In the genomic region with DNA sequence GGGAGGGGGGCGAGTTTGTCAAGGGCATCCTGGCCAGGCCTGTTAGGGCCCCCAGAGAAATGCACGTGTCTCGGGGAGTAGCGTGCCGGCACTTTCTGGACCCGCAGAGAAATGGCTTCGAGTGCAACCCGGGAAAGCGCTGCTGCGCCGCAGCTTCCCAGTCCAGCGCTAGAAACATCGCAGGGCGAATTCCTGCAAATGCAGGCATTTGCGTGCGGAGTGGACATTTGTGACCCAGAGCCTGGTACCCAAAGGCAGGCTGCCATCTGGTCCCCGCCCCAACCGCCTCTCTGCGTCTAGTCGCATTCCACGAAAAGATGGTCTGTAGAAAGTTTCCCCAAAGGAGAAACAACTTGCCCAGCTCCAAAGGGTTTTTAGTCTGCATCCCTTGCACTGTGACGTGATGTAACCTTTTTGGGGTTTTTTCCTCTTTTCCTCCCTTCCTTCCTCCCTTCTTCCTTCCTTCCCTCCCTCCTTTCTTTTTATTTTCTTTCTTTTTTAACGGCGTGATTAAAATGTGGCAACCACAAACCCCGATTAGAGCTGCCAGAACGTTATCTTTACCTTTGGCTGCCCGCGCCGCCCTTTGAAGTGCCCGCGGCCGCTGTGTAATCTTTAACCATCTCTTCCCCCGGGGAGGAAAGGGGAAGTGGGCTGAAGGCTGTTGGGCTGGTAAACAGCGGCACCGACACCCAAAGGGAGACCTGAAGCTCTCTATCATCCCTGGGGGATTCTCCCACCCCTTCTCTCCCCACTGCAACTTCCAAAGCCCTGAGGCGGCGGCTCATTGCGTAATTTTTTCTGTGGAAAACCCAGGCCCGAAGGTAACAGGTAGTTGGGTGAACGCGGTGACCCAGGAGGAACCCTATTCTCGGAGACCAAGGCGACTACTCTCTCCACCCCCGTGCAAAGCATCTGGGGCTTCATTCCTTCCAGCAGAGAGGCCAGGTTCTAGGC, we compare ENCODE assay signal across 1 cellular context.
TF ChIP-seq lines count a peak whose summit lies in the region.

No MANE protein-coding gene starts in this region.

TF ChIP-seq in HepG2, 621 proteins besides CTCF, POLR2A, EP300 and RAD21 (continued from another document and continues in another):
- TF ChIP-seq, protein P1, sequence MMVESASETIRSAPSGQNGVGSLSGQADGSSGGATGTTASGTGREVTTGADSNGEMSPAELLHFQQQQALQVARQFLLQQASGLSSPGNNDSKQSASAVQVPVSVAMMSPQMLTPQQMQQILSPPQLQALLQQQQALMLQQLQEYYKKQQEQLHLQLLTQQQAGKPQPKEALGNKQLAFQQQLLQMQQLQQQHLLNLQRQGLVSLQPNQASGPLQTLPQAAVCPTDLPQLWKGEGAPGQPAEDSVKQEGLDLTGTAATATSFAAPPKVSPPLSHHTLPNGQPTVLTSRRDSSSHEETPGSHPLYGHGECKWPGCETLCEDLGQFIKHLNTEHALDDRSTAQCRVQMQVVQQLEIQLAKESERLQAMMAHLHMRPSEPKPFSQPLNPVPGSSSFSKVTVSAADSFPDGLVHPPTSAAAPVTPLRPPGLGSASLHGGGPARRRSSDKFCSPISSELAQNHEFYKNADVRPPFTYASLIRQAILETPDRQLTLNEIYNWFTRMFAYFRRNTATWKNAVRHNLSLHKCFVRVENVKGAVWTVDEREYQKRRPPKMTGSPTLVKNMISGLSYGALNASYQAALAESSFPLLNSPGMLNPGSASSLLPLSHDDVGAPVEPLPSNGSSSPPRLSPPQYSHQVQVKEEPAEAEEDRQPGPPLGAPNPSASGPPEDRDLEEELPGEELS (CRISPR knock-in tag; IDR thresholded peaks at IDR 0.05) = peak; percentile 97
- TF ChIP-seq ZFP36L1 (CRISPR knock-in tag; IDR thresholded peaks at IDR 0.05) (no peak), ZNF770 (CRISPR knock-in tag; IDR thresholded peaks at IDR 0.05) (peak; percentile 39; the same call in 1 of the 2 replicates), PHF20 (CRISPR knock-in tag; IDR thresholded peaks at IDR 0.05) (no peak), BRCA1 (CRISPR knock-in tag; IDR thresholded peaks at IDR 0.05) (no peak), HNRNPLL (IDR thresholded peaks at IDR 0.05; ENCODE audit: low read depth, low read length, poor library complexity, severe bottlenecking) (peak; percentile 47), SP5 (CRISPR knock-in tag; IDR thresholded peaks at IDR 0.05; ENCODE audit: borderline replicate concordance, low read depth) (peak; percentile 85), ZBTB7A (CRISPR knock-in tag; IDR thresholded peaks at IDR 0.05) (0 out of 2 replicates have a peak, but pooled peaks have one; percentile 48), DNMT1 (CRISPR knock-in tag; IDR thresholded peaks at IDR 0.05) (no peak; the same call in 1 of the 2 replicates), NR1H2 (CRISPR knock-in tag; IDR thresholded peaks at IDR 0.05; ENCODE audit: borderline replicate concordance, low read depth) (no peak), JUND (CRISPR knock-in tag; IDR thresholded peaks at IDR 0.05) (peak; percentile 78; the same call in 1 of the 2 replicates), ZNF580 (CRISPR knock-in tag; IDR thresholded peaks at IDR 0.05; ENCODE audit: borderline replicate concordance, low read depth) (peak; percentile 66; the same call in 1 of the 2 replicates), SAP130 (CRISPR knock-in tag; IDR thresholded peaks at IDR 0.05; ENCODE audit: low read depth) (peak; percentile 95), SPEN (CRISPR knock-in tag; IDR thresholded peaks at IDR 0.05; ENCODE audit: low read depth) (no peak; the same call in 1 of the 2 replicates), PRDM15 (CRISPR knock-in tag; IDR thresholded peaks at IDR 0.05) (no peak), HIVEP1 (CRISPR knock-in tag; IDR thresholded peaks at IDR 0.05) (peak; percentile 98), SOX13 (IDR thresholded peaks at IDR 0.05) (0 out of 2 replicates have a peak, but pooled peaks have one; percentile 60), SOX13 (CRISPR knock-in tag; conservative IDR thresholded peaks at IDR 0.05 in 1 of 2, IDR thresholded peaks at IDR 0.05 in 1 of 2) (peak in 1 of 2 experiments; percentile 87; a peak in 2 of 4 replicates), ZNF430 (CRISPR knock-in tag; IDR thresholded peaks at IDR 0.05) (peak; percentile 82; the same call in 1 of the 2 replicates), ATF6 (CRISPR knock-in tag; conservative IDR thresholded peaks at IDR 0.05) (no peak), NONO (IDR thresholded peaks at IDR 0.05) (no peak), NONO (CRISPR knock-in tag; conservative IDR thresholded peaks at IDR 0.05) (peak; percentile 65; the same call in 1 of the 2 replicates), ZNF772 (CRISPR knock-in tag; IDR thresholded peaks at IDR 0.05) (peak; percentile 78; the same call in 1 of the 2 replicates), ZNF121 (CRISPR knock-in tag; IDR thresholded peaks at IDR 0.05) (peak; percentile 29; the same call in 1 of the 2 replicates), ZNF34 (CRISPR knock-in tag; IDR thresholded peaks at IDR 0.05; ENCODE audit: borderline replicate concordance) (no peak; the same call in 1 of the 2 replicates), ZNF136 (CRISPR knock-in tag; IDR thresholded peaks at IDR 0.05; ENCODE audit: low read depth) (0 out of 2 replicates have a peak, but pooled peaks have one; percentile 28), TAF15 (IDR thresholded peaks at IDR 0.05; ENCODE audit: low read depth, low read length, poor library complexity, severe bottlenecking) (no peak), IKZF4 (CRISPR knock-in tag; IDR thresholded peaks at IDR 0.05; ENCODE audit: borderline replicate concordance, low read depth, not compliant biosample characterization) (no peak), ZC3H4 (CRISPR knock-in tag; IDR thresholded peaks at IDR 0.05; ENCODE audit: borderline replicate concordance) (no peak; the same call in 1 of the 2 replicates), MAF1 (CRISPR knock-in tag; IDR thresholded peaks at IDR 0.05; ENCODE audit: borderline replicate concordance) (0 out of 2 replicates have a peak, but pooled peaks have one; percentile 2), KAT2B (IDR thresholded peaks at IDR 0.05; ENCODE audit: borderline replicate concordance, low read depth, low read length) (no peak), MTA3 (CRISPR knock-in tag; IDR thresholded peaks at IDR 0.05) (no peak), ZFP36L2 (CRISPR knock-in tag; IDR thresholded peaks at IDR 0.05) (no peak), TERF1 (CRISPR knock-in tag; IDR thresholded peaks at IDR 0.05) (no peak), NFKB2 (CRISPR knock-in tag; IDR thresholded peaks at IDR 0.05; ENCODE audit: borderline replicate concordance) (no peak; the same call in 1 of the 2 replicates), REPIN1 (CRISPR knock-in tag; IDR thresholded peaks at IDR 0.05; ENCODE audit: borderline replicate concordance, low read depth) (peak; percentile 47; the same call in 1 of the 2 replicates)
- TF ChIP-seq, protein P2, sequence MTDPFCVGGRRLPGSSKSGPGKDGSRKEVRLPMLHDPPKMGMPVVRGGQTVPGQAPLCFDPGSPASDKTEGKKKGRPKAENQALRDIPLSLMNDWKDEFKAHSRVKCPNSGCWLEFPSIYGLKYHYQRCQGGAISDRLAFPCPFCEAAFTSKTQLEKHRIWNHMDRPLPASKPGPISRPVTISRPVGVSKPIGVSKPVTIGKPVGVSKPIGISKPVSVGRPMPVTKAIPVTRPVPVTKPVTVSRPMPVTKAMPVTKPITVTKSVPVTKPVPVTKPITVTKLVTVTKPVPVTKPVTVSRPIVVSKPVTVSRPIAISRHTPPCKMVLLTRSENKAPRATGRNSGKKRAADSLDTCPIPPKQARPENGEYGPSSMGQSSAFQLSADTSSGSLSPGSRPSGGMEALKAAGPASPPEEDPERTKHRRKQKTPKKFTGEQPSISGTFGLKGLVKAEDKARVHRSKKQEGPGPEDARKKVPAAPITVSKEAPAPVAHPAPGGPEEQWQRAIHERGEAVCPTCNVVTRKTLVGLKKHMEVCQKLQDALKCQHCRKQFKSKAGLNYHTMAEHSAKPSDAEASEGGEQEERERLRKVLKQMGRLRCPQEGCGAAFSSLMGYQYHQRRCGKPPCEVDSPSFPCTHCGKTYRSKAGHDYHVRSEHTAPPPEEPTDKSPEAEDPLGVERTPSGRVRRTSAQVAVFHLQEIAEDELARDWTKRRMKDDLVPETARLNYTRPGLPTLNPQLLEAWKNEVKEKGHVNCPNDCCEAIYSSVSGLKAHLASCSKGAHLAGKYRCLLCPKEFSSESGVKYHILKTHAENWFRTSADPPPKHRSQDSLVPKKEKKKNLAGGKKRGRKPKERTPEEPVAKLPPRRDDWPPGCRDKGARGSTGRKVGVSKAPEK (CRISPR knock-in tag; IDR thresholded peaks at IDR 0.05; ENCODE audit: borderline replicate concordance) = peak; percentile 64; the same call in 1 of the 2 replicates
- TF ChIP-seq, protein P3, sequence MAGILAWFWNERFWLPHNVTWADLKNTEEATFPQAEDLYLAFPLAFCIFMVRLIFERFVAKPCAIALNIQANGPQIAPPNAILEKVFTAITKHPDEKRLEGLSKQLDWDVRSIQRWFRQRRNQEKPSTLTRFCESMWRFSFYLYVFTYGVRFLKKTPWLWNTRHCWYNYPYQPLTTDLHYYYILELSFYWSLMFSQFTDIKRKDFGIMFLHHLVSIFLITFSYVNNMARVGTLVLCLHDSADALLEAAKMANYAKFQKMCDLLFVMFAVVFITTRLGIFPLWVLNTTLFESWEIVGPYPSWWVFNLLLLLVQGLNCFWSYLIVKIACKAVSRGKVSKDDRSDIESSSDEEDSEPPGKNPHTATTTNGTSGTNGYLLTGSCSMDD (CRISPR knock-in tag; IDR thresholded peaks at IDR 0.05) = no peak
